In the genomic region with DNA sequence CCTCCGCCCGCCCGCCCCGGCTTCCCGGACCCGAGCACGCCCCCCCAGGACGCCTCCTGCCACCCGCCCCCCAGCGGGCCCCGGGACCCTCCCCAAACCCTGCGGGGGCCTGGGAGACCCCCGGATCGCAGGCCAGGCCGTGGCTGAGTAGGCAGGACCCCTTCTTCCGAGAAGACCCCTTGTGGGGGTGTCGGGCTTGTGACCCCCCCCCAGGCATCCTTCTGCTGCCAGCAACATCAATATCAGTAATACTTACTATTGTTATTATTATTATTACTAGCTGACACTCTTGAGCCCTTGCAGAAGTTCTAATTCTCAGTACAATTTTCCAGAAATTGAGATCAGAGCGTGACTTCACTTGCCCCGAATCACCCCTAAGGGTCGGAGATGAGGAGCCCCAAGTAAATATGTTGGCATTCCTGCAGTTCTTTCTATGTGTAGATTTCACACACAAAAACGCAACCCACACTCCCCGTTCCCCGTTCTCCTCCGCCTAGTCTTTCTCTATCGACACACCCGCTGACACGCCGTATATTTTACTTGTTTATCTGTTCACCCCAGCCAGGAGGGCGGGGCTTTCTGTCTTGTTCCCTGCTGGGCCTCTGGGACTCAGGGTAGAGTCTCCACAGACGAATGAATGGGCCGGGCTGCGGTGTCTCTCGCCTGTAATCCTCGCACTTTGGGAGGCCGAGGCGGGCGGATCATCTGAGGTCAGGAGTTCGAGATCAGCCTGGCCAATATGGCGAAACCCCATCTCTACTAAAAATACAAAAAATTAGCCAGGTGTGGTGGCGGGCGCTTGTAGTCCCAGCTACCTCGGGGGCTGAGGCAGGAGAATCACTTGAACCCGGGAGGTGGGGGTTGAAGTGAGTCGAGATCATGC, we compare ENCODE assay signal across 8 cellular contexts. TPM values are rescaled to one million over a fixed set of nuclear protein-coding genes. Genes with fewer than 3 reads are reported as not detected.
DNase-seq lines count a peak whose midpoint lies in the region; ATAC-seq, FAIRE-seq and TF ChIP-seq lines count a peak whose summit lies in the region.

No MANE protein-coding gene starts in this region.

- peak overlapping the region; percentile 67 for H3K27ac ChIP-seq in WERI-Rb-1

- peak overlapping the region; percentile 58 for H3K4me3 ChIP-seq in WERI-Rb-1 (ENCODE audit: low read depth, low read length)

- no peaks in the 10 kb centered on the region for H3K9me3 ChIP-seq in WERI-Rb-1 (ENCODE audit: severe bottlenecking)

- DNase-seq in G401 (ENCODE audit: low spot score), result peak; percentile 80
- peak; percentile 58 for DNase-seq in NCI-H2029 treated with DMSO at 0.1 percent for 48 hours (lab: John Stamatoyannopoulos, UW)
- peak; percentile 96 for DNase-seq in WERI-Rb-1
- peak; percentile 53 for DNase-seq in cerebellum (ENCODE audit: low spot score)
- peak; percentile 96 for DNase-seq in left kidney (ENCODE audit: low read depth, low spot score)
- peak; percentile 65 for DNase-seq in stimulated activated CD4-positive, alpha-beta T cell treated with anti-CD3 and anti-CD28 coated beads, Interleukin-4, amount 100 ng/mL, for 1 hour
- DNase-seq in HTR-8/SVneo (ENCODE audit: insufficient read length, low spot score), result no peak

- no peak for ATAC-seq in HG02798 (IDR thresholded peaks at IDR 0.05; ENCODE audit: poor library complexity, unreplicated experiment)

- in situ Hi-C loops in G401 (cut with HindIII; ENCODE audit: low sequenced_read_pairs), result no loop called here

- H3K36me3 ChIP-seq in WERI-Rb-1, result peaks cover 5% of the 10 kb centered on the region; the same call in 1 of the 2 replicates

- no peak for TF ChIP-seq CTCF in WERI-Rb-1 (IDR thresholded peaks at IDR 0.05; ENCODE audit: low read depth, low read length)

- H3K27me3 ChIP-seq in WERI-Rb-1 (ENCODE audit: insufficient read depth, low read depth, severe bottlenecking), result no peaks in the 10 kb centered on the region

- FAIRE-seq in HTR-8/SVneo (lab: Jason Lieb, UNC), result no peak

RNA-seq across cellular contexts. Expression of gene TLE5, which starts 14.7 kb away (rescaled TPM):
- 292 and 378 TPM in 2 replicates for total RNA-seq in G401 (2014; rRNA removed; shearing (Covaris generic))
- 92.0 TPM for total RNA-seq in cerebellum

RNA-seq across cellular contexts. Expression of gene TLE2, which starts 18.5 kb away (rescaled TPM):
- 10.2 and 11.7 TPM in 2 replicates for total RNA-seq in G401 (2014; rRNA removed; shearing (Covaris generic))
- 17.0 TPM for total RNA-seq in cerebellum

RNA-seq across cellular contexts. Expression of gene GNA11, which starts 46.6 kb away (rescaled TPM):
- 42.9 and 44.0 TPM in 2 replicates for total RNA-seq in G401 (2014; rRNA removed; shearing (Covaris generic))
- 37.0 TPM for total RNA-seq in cerebellum
